ENCODE assay signal across 18 cellular contexts in genomic region chr15:28986108-28986507, GRCh38.
DNase-seq lines count a peak whose midpoint lies in the region; ATAC-seq and TF ChIP-seq lines count a peak whose summit lies in the region.
"Had no signal": no experiment of that assay in that cellular context is flagged by ENCODE, and none has a peak within 500 bp of the region (broad histone marks: within the 10 kb centered on the region; RNA-seq: fewer than 3 reads in every experiment).

No MANE protein-coding gene starts in this region.

- H3K27ac ChIP-seq in angular gyrus (ENCODE audit: low read depth, low read length) (peak overlapping the region; percentile 92), upper lobe of right lung (no peak overlapping the region)
- H3K27ac ChIP-seq: lower lobe of right lung, PC-9, spleen, tibial artery had no signal

- TF ChIP-seq CTCF in upper lobe of right lung (IDR thresholded peaks at IDR 0.05): no peak

- H3K36me3 ChIP-seq in upper lobe of right lung: no peaks in the 10 kb centered on the region
- H3K36me3 ChIP-seq: lower lobe of right lung, spleen, tibial artery had no signal

- H3K4me1 ChIP-seq in upper lobe of right lung: peaks cover 5% of the 10 kb centered on the region

- no peaks in the 10 kb centered on the region for H3K27me3 ChIP-seq in upper lobe of right lung
- H3K27me3 ChIP-seq: spleen had no signal

- no peak for ATAC-seq in upper lobe of right lung
- no peak for ATAC-seq in HG03571 (IDR thresholded peaks at IDR 0.05; ENCODE audit: unreplicated experiment)

- DNase-seq in activated gamma-delta T cell treated with Interleukin-2 at 50 U/mL for 16 hours (peak; percentile 53), activated gamma-delta T cell (lab: John Stamatoyannopoulos, UW) (no peak), mesenteric fat pad (ENCODE audit: low spot score) (peak; percentile 71), upper lobe of right lung (peak; percentile 54), NCI-H82 (lab: John Stamatoyannopoulos, UW) (no peak)
- no peak for DNase-seq in stimulated activated CD4-positive, alpha-beta T cell treated with anti-CD3 and anti-CD28 coated beads, Interleukin-2, amount 100 ng/mL, for 48 hours
- DNase-seq: ACHN; activated CD4-positive, alpha-beta T cell treated with anti-CD3 and anti-CD28 coated beads for 1 hour; Kasumi-1; lower lobe of right lung; NCI-H1105; NCI-H2107; NCI-H69; PC-9; spleen; tibial artery had no signal

- intact Hi-C loops in upper lobe of right lung (cut with DNase I): no loop called here

- no peak overlapping the region for H3K4me3 ChIP-seq in upper lobe of right lung
- H3K4me3 ChIP-seq: lower lobe of right lung, PC-9, tibial artery had no signal

- no peaks in the 10 kb centered on the region for H3K9me3 ChIP-seq in upper lobe of right lung
- H3K9me3 ChIP-seq: lower lobe of right lung, spleen had no signal

Comparison
In these comparisons a context has a peak if more than half of its experiments do, and no peak if none do; other contexts are left out.
1. DNase-seq: peak in activated gamma-delta T cell treated with Interleukin-2 at 50 U/mL for 16 hours (single experiment), mesenteric fat pad (single experiment) and upper lobe of right lung (single experiment); none in activated gamma-delta T cell (single experiment), stimulated activated CD4-positive, alpha-beta T cell treated with anti-CD3 and anti-CD28 coated beads, Interleukin-2, amount 100 ng/mL, for 48 hours (0 of 2) and NCI-H82 (single experiment).